ENCODE assay signal across 15 cellular contexts in genomic region chr12:128076188-128076587, GRCh38.
DNase-seq lines count a peak whose midpoint lies in the region; ATAC-seq, FAIRE-seq and TF ChIP-seq lines count a peak whose summit lies in the region.
"Had no signal": no experiment of that assay in that cellular context is flagged by ENCODE, and none has a peak within 500 bp of the region (broad histone marks: within the 10 kb centered on the region; RNA-seq: fewer than 3 reads in every experiment).

No MANE protein-coding gene starts in this region.

- no peak for FAIRE-seq in urothelium cell line (lab: Jason Lieb, UNC)
- FAIRE-seq: GM12891 had no signal

- H3K9me2 ChIP-seq in SK-N-SH: no peaks in the 10 kb centered on the region

- no peak overlapping the region for H2AFZ ChIP-seq in SK-N-SH (ENCODE audit: low read depth)

- H3K9me3 ChIP-seq in SK-N-SH (no peaks in the 10 kb centered on the region), adipocyte (ENCODE audit: control insufficient read depth, low read length) (no peaks in the 10 kb centered on the region), gastroesophageal sphincter (peaks cover 0 to 11% (median 0%) of the 10 kb centered on the region in 3 donors)
- H3K9me3 ChIP-seq: ascending aorta had no signal

- no peak for TF ChIP-seq RAD21 in SK-N-SH (IDR thresholded peaks at IDR 0.05; ENCODE audit: low read length)

- POLR2A ChIA-PET in SK-N-SH (lab: Yijun Ruan, JAX): no interaction called here

- H3K4me1 ChIP-seq in SK-N-SH (ENCODE audit: control insufficient read depth in 1 of 2, insufficient read depth in 2 of 2, low read depth in 1 of 2, low read length in 1 of 2) (no peaks in the 10 kb centered on the region), adipocyte (ENCODE audit: control insufficient read depth, insufficient read depth, low read length) (peaks cover 30% of the 10 kb centered on the region), gastroesophageal sphincter (no peaks in the 10 kb centered on the region)
- H3K4me1 ChIP-seq: ascending aorta had no signal

- no peak for DNase-seq in SK-N-SH
- DNase-seq in adipocyte (ENCODE audit: low read depth): peak; percentile 87
- peak; percentile 65 for DNase-seq in urothelium cell line (ENCODE audit: low spot score)
- DNase-seq in substantia nigra (lab: John Stamatoyannopoulos, UW): no peak
- DNase-seq: 8988T; activated CD4-positive, alpha-beta T cell treated with anti-CD3 and anti-CD28 coated beads, Interleukin-2, amount 50 U/mL, for 1 hour; effector memory CD8-positive, alpha-beta T cell; head of caudate nucleus; NCI-H1092 had no signal

- H3K9ac ChIP-seq in SK-N-SH (no peak overlapping the region), adipocyte (ENCODE audit: low read length) (no peak overlapping the region)

- H3F3A ChIP-seq in SK-N-SH (replicated peaks; ENCODE audit: insufficient read depth): no peaks in the 10 kb centered on the region

- H3K79me2 ChIP-seq in SK-N-SH (ENCODE audit: insufficient read depth): no peaks in the 10 kb centered on the region

- H3K27ac ChIP-seq in SK-N-SH (ENCODE audit: low read depth in 2 of 2, low read length in 1 of 2): no peak overlapping the region
- H3K27ac ChIP-seq in gastroesophageal sphincter: no peak overlapping the region
- no peak overlapping the region for H3K27ac ChIP-seq in substantia nigra (ENCODE audit: low read depth, low read length, poor library complexity, severe bottlenecking)
- H3K27ac ChIP-seq: ascending aorta had no signal

- no peak overlapping the region for H3K4me2 ChIP-seq in SK-N-SH

- TF ChIP-seq POLR2A in gastroesophageal sphincter (IDR thresholded peaks at IDR 0.05): no peak

- H3K4me3 ChIP-seq in SK-N-SH (ENCODE audit: low read depth in 2 of 2, low read length in 1 of 2): no peak overlapping the region
- H3K4me3 ChIP-seq in adipocyte (ENCODE audit: low read length): no peak overlapping the region
- no peak overlapping the region for H3K4me3 ChIP-seq in gastroesophageal sphincter
- H3K4me3 ChIP-seq: ascending aorta had no signal

- TF ChIP-seq CTCF in SK-N-SH (IDR thresholded peaks at IDR 0.05) (no peak), gastroesophageal sphincter (IDR thresholded peaks at IDR 0.05) (no peak)

- no peaks in the 10 kb centered on the region for H3K27me3 ChIP-seq in SK-N-SH (ENCODE audit: insufficient read depth)
- H3K27me3 ChIP-seq in adipocyte (replicated peaks; ENCODE audit: control insufficient read depth, insufficient read depth, low read length): no peaks in the 10 kb centered on the region
- H3K27me3 ChIP-seq in gastroesophageal sphincter: peaks cover 6% of the 10 kb centered on the region
- H3K27me3 ChIP-seq: ascending aorta had no signal

- ATAC-seq in SK-N-SH treated with all-trans-retinoic acid at 6 μM for 48 hours: no peak
- peak; percentile 46 for ATAC-seq in gastroesophageal sphincter
- ATAC-seq in HG02870 (IDR thresholded peaks at IDR 0.05; ENCODE audit: unreplicated experiment): no peak
- no peak for ATAC-seq in HG03565 (IDR thresholded peaks at IDR 0.05; ENCODE audit: unreplicated experiment)
- ATAC-seq: effector memory CD8-positive, alpha-beta T cell had no signal

- H4K20me1 ChIP-seq in SK-N-SH (ENCODE audit: insufficient read depth): no peaks in the 10 kb centered on the region

- CTCF ChIA-PET in SK-N-SH (lab: Yijun Ruan, JAX): no interaction called here

- no peak for TF ChIP-seq EP300 in SK-N-SH (IDR thresholded peaks at IDR 0.05; ENCODE audit: borderline replicate concordance in 1 of 2, low read depth in 1 of 2, low read length in 1 of 2)
- TF ChIP-seq EP300 in gastroesophageal sphincter (IDR thresholded peaks at IDR 0.05): no peak

- WGBS in SK-N-SH (ENCODE audit: low lambda C conversion rate): 8% methylated on average over 4 of the region's 4 CpGs
- 42 to 52% methylated on average over 4 of the region's 4 CpGs for WGBS in gastroesophageal sphincter (ENCODE audit: low coverage in 1 of 2), 2 donors

- H3K36me3 ChIP-seq in SK-N-SH (replicated peaks in 1 of 2; ENCODE audit: control insufficient read depth in 1 of 2, insufficient read depth in 2 of 2, low read length in 1 of 2): no peaks in the 10 kb centered on the region
- no peaks in the 10 kb centered on the region for H3K36me3 ChIP-seq in adipocyte (ENCODE audit: control insufficient read depth, insufficient read depth, low read length, severe bottlenecking)
- no peaks in the 10 kb centered on the region for H3K36me3 ChIP-seq in gastroesophageal sphincter
- H3K36me3 ChIP-seq: ascending aorta had no signal

TF ChIP-seq in SK-N-SH treated with all-trans-retinoic acid at 6 μM for 48 hours, 23 proteins besides CTCF, POLR2A, EP300 and RAD21:
- TF ChIP-seq OSR1 (CRISPR knock-in tag; IDR thresholded peaks at IDR 0.05): no peak
- no peak for TF ChIP-seq TCF4 (CRISPR knock-in tag; IDR thresholded peaks at IDR 0.05; ENCODE audit: borderline replicate concordance)
- no peak for TF ChIP-seq PPARA (CRISPR knock-in tag; IDR thresholded peaks at IDR 0.05; ENCODE audit: borderline replicate concordance)
- TF ChIP-seq CREB5 (CRISPR knock-in tag; IDR thresholded peaks at IDR 0.05; ENCODE audit: low read depth): peak; percentile 50; the same call in 1 of the 2 replicates
- peak; percentile 72 for TF ChIP-seq ISL1 (CRISPR knock-in tag; IDR thresholded peaks at IDR 0.05)
- no peak for TF ChIP-seq TOX (CRISPR knock-in tag; IDR thresholded peaks at IDR 0.05; ENCODE audit: borderline replicate concordance)

TF ChIP-seq in SK-N-SH, 30 proteins besides CTCF, POLR2A, EP300 and RAD21:
- TF ChIP-seq FOSL2 (IDR thresholded peaks at IDR 0.05; ENCODE audit: borderline replicate concordance, low read depth): no peak
- no peak for TF ChIP-seq SMC3 (IDR thresholded peaks at IDR 0.05; ENCODE audit: low read depth, low read length)
- TF ChIP-seq MEF2A (IDR thresholded peaks at IDR 0.05; ENCODE audit: borderline replicate concordance, low read depth): no peak
- no peak for TF ChIP-seq IRF3 (IDR thresholded peaks at IDR 0.05; ENCODE audit: low read depth, low read length)
TF ChIP-seq in SK-N-SH: peak in this region for 0.

Comparison
In these comparisons a context has a peak if more than half of its experiments do, and no peak if none do; other contexts are left out.
1. DNase-seq: peak in adipocyte (single experiment) and urothelium cell line (single experiment); none in SK-N-SH (single experiment) and substantia nigra (0 of 49).